Comparison of ENCODE assay signal across 16 cellular contexts in the genomic region with DNA sequence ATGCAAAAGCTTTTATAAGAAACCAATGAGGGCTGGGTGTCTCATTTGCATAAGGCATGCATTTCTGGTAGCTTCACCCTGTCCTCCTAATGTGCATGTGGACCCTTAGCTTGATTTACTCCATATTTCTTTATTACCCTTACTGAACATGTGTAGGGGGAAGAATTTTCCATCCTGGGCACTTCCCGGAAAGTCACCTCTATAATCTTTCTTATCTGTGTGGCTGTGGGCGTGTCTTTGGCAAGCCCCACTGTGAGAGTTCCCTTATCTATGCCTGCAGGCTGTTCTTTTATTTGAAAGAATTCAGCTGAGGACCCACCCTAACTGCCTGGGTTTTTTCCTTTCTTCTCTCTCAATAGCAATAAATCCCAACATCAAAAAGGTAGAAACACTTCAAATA.
"Had no signal": no experiment of that assay in that cellular context is flagged by ENCODE, and none has a peak within 500 bp of the region (broad histone marks: within the 10 kb centered on the region; RNA-seq: fewer than 3 reads in every experiment).

No MANE protein-coding gene starts in this region.

- H3K4me1 Mint-ChIP-seq: natural killer cell, WTC11 had no signal

- H3K27ac Mint-ChIP-seq: activated T-helper 1 cell treated with anti-CD3 and anti-CD28 coated beads, Interleukin-12 subunit alpha, Interleukin-12 subunit beta, Interleukin-2, Interleukin-4 antibody, amounts not matched to agents 30 ng/mL and 10 ng/mL and 1 ng/mL, durations not matched to agents 14 hours and 24 hours and 36 hours; natural killer cell; progenitor cell of endocrine pancreas; WTC11 had no signal

- H3K4me3 ChIP-seq: cardiac muscle cell, gastrocnemius medialis, lung, upper lobe of right lung had no signal

- H3K9me3 ChIP-seq: gastrocnemius medialis, upper lobe of right lung had no signal

- DNase-seq: activated CD4-positive, alpha-beta T cell treated with anti-CD3 and anti-CD28 coated beads for 48 hours; activated naive CD4-positive, alpha-beta T cell treated with Interleukin-2 at 50 U/mL for 16 hours; effector CD4-positive, alpha-beta T cell; gastrocnemius medialis; natural killer cell; nucleus accumbens; stimulated activated CD4-positive, alpha-beta T cell treated with anti-CD3 and anti-CD28 coated beads, Interleukin-12 subunit alpha, Interleukin-12 subunit beta, amount 100 ng/mL, for 4 hours; stimulated activated naive CD4-positive, alpha-beta T cell; T1000; upper lobe of right lung had no signal

- H3K27me3 Mint-ChIP-seq: progenitor cell of endocrine pancreas had no signal

- H3K4me1 ChIP-seq: gastrocnemius medialis, upper lobe of right lung had no signal

- H3K27me3 ChIP-seq: cardiac muscle cell, gastrocnemius medialis, upper lobe of right lung had no signal

- H3K4me3 Mint-ChIP-seq: activated T-helper 1 cell treated with anti-CD3 and anti-CD28 coated beads, Interleukin-12 subunit alpha, Interleukin-12 subunit beta, Interleukin-2, Interleukin-4 antibody, amounts not matched to agents 30 ng/mL and 10 ng/mL and 1 ng/mL, durations not matched to agents 14 hours and 24 hours and 36 hours; natural killer cell; WTC11 had no signal

- H3K36me3 Mint-ChIP-seq: natural killer cell had no signal

- ATAC-seq: gastrocnemius medialis, natural killer cell, sciatic nerve, upper lobe of right lung, WTC11 had no signal

- H3K36me3 ChIP-seq: cardiac muscle cell, gastrocnemius medialis, upper lobe of right lung had no signal

- H3K27ac ChIP-seq: cardiac muscle cell, gastrocnemius medialis, upper lobe of right lung had no signal
